ENCODE assay signal across 9 cellular contexts in genomic region chr1:160681067-160681890, GRCh38. TPM values are rescaled to one million over a fixed set of nuclear protein-coding genes. Genes with fewer than 3 reads are reported as not detected.
A peak's percentile ranks its signal among the peaks of the same experiment; 100 is the strongest.
DNase-seq lines count a peak whose midpoint lies in the region; ATAC-seq and TF ChIP-seq lines count a peak whose summit lies in the region.
"Had no signal": no experiment of that assay in that cellular context is flagged by ENCODE, and none has a peak within 500 bp of the region (broad histone marks: within the 10 kb centered on the region; RNA-seq: fewer than 3 reads in every experiment).

No MANE protein-coding gene starts in this region.

- H3K27ac ChIP-seq in RWPE2 (ENCODE audit: poor library complexity, severe bottlenecking) (no peak overlapping the region), sigmoid colon (no peak overlapping the region)

- H3K4me3 ChIP-seq in RWPE2 (ENCODE audit: severe bottlenecking) = no peak overlapping the region
- no peak overlapping the region for H3K4me3 ChIP-seq in sigmoid colon

- peak; percentile 62 for ATAC-seq in HG03442 (IDR thresholded peaks at IDR 0.05; ENCODE audit: unreplicated experiment)
- peak; percentile 42; the same call in 1 of the 3 replicates for ATAC-seq in RWPE2 (ENCODE audit: low read depth)
- peak; percentile 69 for ATAC-seq in Right ventricle myocardium inferior
- no peak for ATAC-seq in HG03457 (IDR thresholded peaks at IDR 0.05; ENCODE audit: unreplicated experiment)

- H3K27ac Mint-ChIP-seq in activated T-helper 1 cell treated with anti-CD3 and anti-CD28 coated beads, Interleukin-12 subunit alpha, Interleukin-12 subunit beta, Interleukin-2, Interleukin-4 antibody, amounts not matched to agents 30 ng/mL and 10 ng/mL and 1 ng/mL, durations not matched to agents 14 hours and 24 hours and 36 hours = peak overlapping the region; percentile 85

- intact Hi-C loops in activated T-helper 1 cell treated with anti-CD3 and anti-CD28 coated beads, Interleukin-12 subunit alpha, Interleukin-12 subunit beta, Interleukin-2, Interleukin-4 antibody, amounts not matched to agents 30 ng/mL and 10 ng/mL and 1 ng/mL, durations not matched to agents 14 hours and 24 hours and 36 hours (cut with micrococcal nuclease) = loop anchor here (1.0 to 5.0 kb wide), 7 partner anchors 31 to 273 kb away; partner anchors contain the start of gene ITLN2
- intact Hi-C loops in Right ventricle myocardium inferior (cut with DNase I) (no loop called here), sigmoid colon (cut with DNase I) (no loop called here)

- peaks cover 74% of the 10 kb centered on the region for H3K36me3 Mint-ChIP-seq in activated T-helper 1 cell treated with anti-CD3 and anti-CD28 coated beads, Interleukin-12 subunit alpha, Interleukin-12 subunit beta, Interleukin-2, Interleukin-4 antibody, amounts not matched to agents 30 ng/mL and 10 ng/mL and 1 ng/mL, durations not matched to agents 14 hours and 24 hours and 36 hours (ENCODE audit: low read depth)

- DNase-seq in NCI-H2081 (lab: John Stamatoyannopoulos, UW) (peak; percentile 6 to 25), NCI-H2081 treated with DMSO at 0.1 percent for 48 hours (lab: John Stamatoyannopoulos, UW) (no peak), RWPE2 (ENCODE audit: low spot score) (no peak), Right ventricle myocardium inferior (ENCODE audit: missing footprints) (peak; percentile 86), sigmoid colon (peak; percentile 70)
- DNase-seq in activated T-helper 1 cell treated with anti-CD3 and anti-CD28 coated beads, Interleukin-12 subunit alpha, Interleukin-12 subunit beta, Interleukin-2, Interleukin-4 antibody, amounts not matched to agents 30 ng/mL and 10 ng/mL and 1 ng/mL, durations not matched to agents 14 hours and 24 hours and 36 hours (ENCODE audit: low spot score) = peak; percentile 78

- 54 to 58% methylated on average over 10 of the region's 10 CpGs for WGBS in sigmoid colon, 2 donors

- H3K27me3 ChIP-seq in RWPE2 (ENCODE audit: insufficient read depth, poor library complexity, severe bottlenecking) (no peaks in the 10 kb centered on the region), sigmoid colon (no peaks in the 10 kb centered on the region)

- no peaks in the 10 kb centered on the region for H3K27me3 Mint-ChIP-seq in activated T-helper 1 cell treated with anti-CD3 and anti-CD28 coated beads, Interleukin-12 subunit alpha, Interleukin-12 subunit beta, Interleukin-2, Interleukin-4 antibody, amounts not matched to agents 30 ng/mL and 10 ng/mL and 1 ng/mL, durations not matched to agents 14 hours and 24 hours and 36 hours (ENCODE audit: insufficient read depth)

- peak overlapping the region; percentile 60 for H3K4me3 Mint-ChIP-seq in activated T-helper 1 cell treated with anti-CD3 and anti-CD28 coated beads, Interleukin-12 subunit alpha, Interleukin-12 subunit beta, Interleukin-2, Interleukin-4 antibody, amounts not matched to agents 30 ng/mL and 10 ng/mL and 1 ng/mL, durations not matched to agents 14 hours and 24 hours and 36 hours

- no peak for TF ChIP-seq EP300 in sigmoid colon (IDR thresholded peaks at IDR 0.05)

- H3K36me3 ChIP-seq in RWPE2 (ENCODE audit: low read depth) (no peaks in the 10 kb centered on the region), sigmoid colon (no peaks in the 10 kb centered on the region)

- H3K4me1 Mint-ChIP-seq in activated T-helper 1 cell treated with anti-CD3 and anti-CD28 coated beads, Interleukin-12 subunit alpha, Interleukin-12 subunit beta, Interleukin-2, Interleukin-4 antibody, amounts not matched to agents 30 ng/mL and 10 ng/mL and 1 ng/mL, durations not matched to agents 14 hours and 24 hours and 36 hours (ENCODE audit: low read depth) = peaks cover 81% of the 10 kb centered on the region

- TF ChIP-seq POLR2A in sigmoid colon (IDR thresholded peaks at IDR 0.05) = no peak

- no peaks in the 10 kb centered on the region for H3K9me3 ChIP-seq in RWPE2 (ENCODE audit: severe bottlenecking)
- H3K9me3 ChIP-seq in sigmoid colon = no peaks in the 10 kb centered on the region

- no peaks in the 10 kb centered on the region for H3K4me1 ChIP-seq in RWPE2 (ENCODE audit: insufficient read depth, poor library complexity, severe bottlenecking)
- no peaks in the 10 kb centered on the region for H3K4me1 ChIP-seq in sigmoid colon

- no peaks in the 10 kb centered on the region for H3K9me3 Mint-ChIP-seq in activated T-helper 1 cell treated with anti-CD3 and anti-CD28 coated beads, Interleukin-12 subunit alpha, Interleukin-12 subunit beta, Interleukin-2, Interleukin-4 antibody, amounts not matched to agents 30 ng/mL and 10 ng/mL and 1 ng/mL, durations not matched to agents 14 hours and 24 hours and 36 hours

- TF ChIP-seq CTCF in RWPE2 (IDR thresholded peaks at IDR 0.05; ENCODE audit: poor library complexity, severe bottlenecking) (peak; percentile 29), sigmoid colon (IDR thresholded peaks at IDR 0.05) (peak in 2 of 4 experiments; percentile 15 to 21)

RNA-seq across cellular contexts. Expression of gene CD48, which starts 30.3 kb away (rescaled TPM):
- total RNA-seq in activated T-helper 1 cell treated with anti-CD3 and anti-CD28 coated beads, Interleukin-12 subunit alpha, Interleukin-12 subunit beta, Interleukin-2, Interleukin-4 antibody, amounts not matched to agents 30 ng/mL and 10 ng/mL and 1 ng/mL, durations not matched to agents 14 hours and 24 hours and 36 hours = 219 and 222 TPM in 2 replicates
- 2.0 TPM for total RNA-seq in Right ventricle myocardium inferior
- total RNA-seq in sigmoid colon = 1 to 10 TPM; 2.9 to 4.5 (median 3.6) TPM
- 100 to 1,000 TPM in 1 of 3 donors, 10 to 100 TPM in 2; 15.6 to 112 (median 23.1) TPM for polyA plus RNA-seq in sigmoid colon
- total RNA-seq: pulmonary artery endothelial cell had no signal

RNA-seq across cellular contexts. Expression of gene SLAMF1, which starts 34.4 kb away (rescaled TPM):
- total RNA-seq in activated T-helper 1 cell treated with anti-CD3 and anti-CD28 coated beads, Interleukin-12 subunit alpha, Interleukin-12 subunit beta, Interleukin-2, Interleukin-4 antibody, amounts not matched to agents 30 ng/mL and 10 ng/mL and 1 ng/mL, durations not matched to agents 14 hours and 24 hours and 36 hours = 118 TPM in 2 replicates
- total RNA-seq in Right ventricle myocardium inferior (0.24 TPM), sigmoid colon (1 to 10 TPM in 1 of 4 donors, under 1 TPM in 3; under 0.01 to 1.6 (median 0.22) TPM)
- polyA plus RNA-seq in sigmoid colon = 1 to 10 TPM in 1 of 3 donors, not detected in 2; 6.1 TPM
- total RNA-seq: pulmonary artery endothelial cell had no signal

RNA-seq across cellular contexts. Expression of gene SLAMF7, which starts 57.8 kb away (rescaled TPM):
- 43.7 and 53.6 TPM in 2 replicates for total RNA-seq in activated T-helper 1 cell treated with anti-CD3 and anti-CD28 coated beads, Interleukin-12 subunit alpha, Interleukin-12 subunit beta, Interleukin-2, Interleukin-4 antibody, amounts not matched to agents 30 ng/mL and 10 ng/mL and 1 ng/mL, durations not matched to agents 14 hours and 24 hours and 36 hours
- total RNA-seq in Right ventricle myocardium inferior (0.46 TPM), sigmoid colon (under 1 TPM in 3 of 4 donors, not detected in 1; 0.16 to 0.83 (median 0.41) TPM)
- polyA plus RNA-seq in sigmoid colon = 10 to 100 TPM in 2 of 3 donors, 1 to 10 TPM in 1; 3.6 to 31.0 (median 11.4) TPM
- total RNA-seq: pulmonary artery endothelial cell had no signal

Comparison
In these comparisons a context has a peak if more than half of its experiments do, and no peak if none do; other contexts are left out.
1. DNase-seq: peak in NCI-H2081 (2 of 2), activated T-helper 1 cell treated with anti-CD3 and anti-CD28 coated beads, Interleukin-12 subunit alpha, Interleukin-12 subunit beta, Interleukin-2, Interleukin-4 antibody, amounts not matched to agents 30 ng/mL and 10 ng/mL and 1 ng/mL, durations not matched to agents 14 hours and 24 hours and 36 hours (single experiment), Right ventricle myocardium inferior (single experiment) and sigmoid colon (single experiment); none in NCI-H2081 treated with DMSO at 0.1 percent for 48 hours (single experiment) and RWPE2 (single experiment).
2. RNA of gene CD48, which starts 30.3 kb away (total RNA-seq): 219 to 222 TPM in activated T-helper 1 cell treated with anti-CD3 and anti-CD28 coated beads, Interleukin-12 subunit alpha, Interleukin-12 subunit beta, Interleukin-2, Interleukin-4 antibody, amounts not matched to agents 30 ng/mL and 10 ng/mL and 1 ng/mL, durations not matched to agents 14 hours and 24 hours and 36 hours; 2.9 to 4.5 TPM in sigmoid colon and 2.0 TPM in Right ventricle myocardium inferior (single experiment); every median in the first group is over 10 times any median in the second.
3. RNA of gene SLAMF1, which starts 34.4 kb away (total RNA-seq): 118 TPM in activated T-helper 1 cell treated with anti-CD3 and anti-CD28 coated beads, Interleukin-12 subunit alpha, Interleukin-12 subunit beta, Interleukin-2, Interleukin-4 antibody, amounts not matched to agents 30 ng/mL and 10 ng/mL and 1 ng/mL, durations not matched to agents 14 hours and 24 hours and 36 hours; under 0.01 to 1.6 TPM in sigmoid colon and 0.24 TPM in Right ventricle myocardium inferior (single experiment); every median in the first group is over 10 times any median in the second.
4. RNA of gene SLAMF7, which starts 57.8 kb away (total RNA-seq): 43.7 to 53.6 TPM in activated T-helper 1 cell treated with anti-CD3 and anti-CD28 coated beads, Interleukin-12 subunit alpha, Interleukin-12 subunit beta, Interleukin-2, Interleukin-4 antibody, amounts not matched to agents 30 ng/mL and 10 ng/mL and 1 ng/mL, durations not matched to agents 14 hours and 24 hours and 36 hours; 0.46 TPM in Right ventricle myocardium inferior (single experiment) and 0.16 to 0.83 TPM in sigmoid colon; every median in the first group is over 10 times any median in the second.